Comparison of ENCODE assay signal across 26 cellular contexts in genomic region chr14:102666635-102667034, GRCh38.
A peak's percentile ranks its signal among the peaks of the same experiment; 100 is the strongest.
DNase-seq lines count a peak whose midpoint lies in the region; ATAC-seq, FAIRE-seq and TF ChIP-seq lines count a peak whose summit lies in the region.
"Had no signal": no experiment of that assay in that cellular context is flagged by ENCODE, and none has a peak within 500 bp of the region (broad histone marks: within the 10 kb centered on the region; RNA-seq: fewer than 3 reads in every experiment).

No MANE protein-coding gene starts in this region.

- no peak overlapping the region for H3K56ac ChIP-seq in IMR-90 (ENCODE audit: extremely low read depth, insufficient read depth, low read length)

- H4K8ac ChIP-seq in IMR-90 (ENCODE audit: low read depth in 2 of 2, low read length in 2 of 2): no peak overlapping the region

- dilution Hi-C loops in IMR-90 (cut with HindIII; ENCODE audit: low sequenced_read_pairs, unreplicated experiment): no loop called here

- no peak overlapping the region for H3K4me3 Mint-ChIP-seq in activated naive CD8-positive, alpha-beta T cell treated with anti-CD3 and anti-CD28 coated beads for 36 hours
- H3K4me3 Mint-ChIP-seq: CD4-positive, alpha-beta memory T cell had no signal

- no TSS peak for BruUV-seq in IMR-90 (replicated peaks; lab: Mats Ljungman, UMichigan)
- BruUV-seq in K562 (replicated peaks; lab: Mats Ljungman, UMichigan): no TSS peak

- H2BK5ac ChIP-seq in IMR-90 (ENCODE audit: low read depth, low read length, poor library complexity, severe bottlenecking): no peak overlapping the region

- H3K27ac Mint-ChIP-seq in activated naive CD8-positive, alpha-beta T cell treated with anti-CD3 and anti-CD28 coated beads for 36 hours: no peak overlapping the region
- H3K27ac Mint-ChIP-seq: CD4-positive, alpha-beta memory T cell had no signal

- H3K4me1 Mint-ChIP-seq in activated naive CD8-positive, alpha-beta T cell treated with anti-CD3 and anti-CD28 coated beads for 36 hours: peaks cover 16% of the 10 kb centered on the region

- H2BK120ac ChIP-seq in IMR-90 (ENCODE audit: low read depth, low read length): no peak overlapping the region

- peak; percentile 21; the same call in 1 of the 2 replicates for ATAC-seq in IMR-90 (ENCODE audit: low read depth)
- ATAC-seq in K562: no peak

- in situ Hi-C loops in IMR-90 (cut with MboI; ENCODE audit: low sequenced_read_pairs): no loop called here
- in situ Hi-C loops in K562 (cut with MboI): no loop called here

- H4K91ac ChIP-seq in IMR-90 (ENCODE audit: insufficient read depth, low read depth, low read length): no peak overlapping the region

- no peak overlapping the region for H3K4ac ChIP-seq in IMR-90 (ENCODE audit: low read depth, low read length)

- CTCF ChIA-PET in IMR-90 (lab: Yijun Ruan, JAX): no interaction called here
- CTCF ChIA-PET in K562 (lab: Yijun Ruan, JAX; ENCODE audit: low intra/inter-chr PET ratio): no interaction called here

- H3K9me3 ChIP-seq in IMR-90 (ENCODE audit: control insufficient read depth, insufficient read depth, low read length) (no peaks in the 10 kb centered on the region), K562 (replicated peaks; ENCODE audit: control insufficient read depth, insufficient read depth, low read depth, low read length) (no peaks in the 10 kb centered on the region), uterus (no peaks in the 10 kb centered on the region)
- H3K9me3 ChIP-seq: Caco-2, SJCRH30 had no signal

- 100% methylated on average over 1 of the region's 5 CpGs; no CpG with 5 or more reads in 1 of the 2 experiments for WGBS in IMR-90 (ENCODE audit: extremely low coverage in 2 of 2, insufficient read length in 1 of 2), 2 experiments
- 52% methylated on average over 5 of the region's 5 CpGs for WGBS in K562 (ENCODE audit: insufficient coverage, low coverage, missing lambda C conversion rate)

- DNase-seq in IMR-90 (no peak), K562 (ENCODE audit: extremely low read depth in 1 of 4, low spot score in 3 of 4) (no peak), iris pigment epithelial cell (ENCODE audit: low read depth) (peak; percentile 67), ureter (ENCODE audit: low spot score) (no peak), uterus (no peak)
- no peak for DNase-seq in activated naive CD8-positive, alpha-beta T cell treated with anti-CD3 and anti-CD28 coated beads for 36 hours
- no peak for DNase-seq in activated CD4-positive, alpha-beta T cell treated with anti-CD3 and anti-CD28 coated beads, Interleukin-2, amount 50 U/mL, for 4 hours
- DNase-seq: Caco-2; CD4-positive, alpha-beta memory T cell; DMS 273 treated with DMSO at 0.1 percent for 48 hours; DND-41; GOT3; KBM-7; MM.1S; NCI-H1048; NCI-H1436; NCI-H187 treated with DMSO at 0.1 percent for 48 hours; NCI-H2107; NCI-H446 treated with DMSO at 0.1 percent for 48 hours; NCI-H526 treated with DMSO at 0.1 percent for 48 hours; OCI-M1; SJCRH30 had no signal

- H4K5ac ChIP-seq in IMR-90 (ENCODE audit: low read depth, low read length): no peak overlapping the region

- no peaks in the 10 kb centered on the region for H3K36me3 ChIP-seq in IMR-90 (ENCODE audit: control insufficient read depth, insufficient read depth, low read length)
- H3K36me3 ChIP-seq in K562 (ENCODE audit: control insufficient read depth, insufficient read depth, low read length): peaks cover 18% of the 10 kb centered on the region; the same call in 2 of the 3 replicates
- no peaks in the 10 kb centered on the region for H3K36me3 ChIP-seq in uterus
- H3K36me3 ChIP-seq: SJCRH30 had no signal

- intact Hi-C loops in IMR-90 (cut with micrococcal nuclease) (no loop called here), K562 (cut with micrococcal nuclease) (no loop called here), uterus (cut with DNase I; ENCODE audit: low total_unique reads) (no loop called here)

- no peak for FAIRE-seq in K562 (lab: Jason Lieb, UNC)
- FAIRE-seq: G401.6, GM12892, RCC 7860 had no signal

- no peak overlapping the region for H2BK20ac ChIP-seq in IMR-90 (ENCODE audit: low read depth, low read length)

- no peak overlapping the region for H2AFZ ChIP-seq in IMR-90 (replicated peaks; ENCODE audit: low read length, poor library complexity)
- H2AFZ ChIP-seq in K562 (ENCODE audit: low read depth, low read length): no peak overlapping the region

- H3K27me3 Mint-ChIP-seq in activated naive CD8-positive, alpha-beta T cell treated with anti-CD3 and anti-CD28 coated beads for 36 hours: no peaks in the 10 kb centered on the region
- H3K27me3 Mint-ChIP-seq: CD4-positive, alpha-beta memory T cell had no signal

- no peak for TF ChIP-seq RAD21 in IMR-90 (IDR thresholded peaks at IDR 0.05; ENCODE audit: low read length)
- TF ChIP-seq RAD21 in K562 (CRISPR knock-in tag; conservative IDR thresholded peaks at IDR 0.05 in 1 of 2, IDR thresholded peaks at IDR 0.05 in 1 of 2): no peak

- no peak overlapping the region for H2BK15ac ChIP-seq in IMR-90 (ENCODE audit: low read depth, low read length)

- H3K79me1 ChIP-seq in IMR-90 (ENCODE audit: low read depth in 1 of 2, low read length in 2 of 2): peaks cover 33 to 74% of the 10 kb centered on the region in 2 experiments

- H3K27ac ChIP-seq in IMR-90 (ENCODE audit: insufficient read depth, low read length) (no peak overlapping the region), K562 (ENCODE audit: extremely low read depth, low read depth, low read length) (no peak overlapping the region), uterus (no peak overlapping the region)
- H3K27ac ChIP-seq: BLaER1 treated with 17β-estradiol and CSF1 and Interleukin-3, amounts not matched to agents 10 nM and 100 nM; SJCRH30 had no signal

- no peaks in the 10 kb centered on the region for H3K4me1 ChIP-seq in IMR-90 (ENCODE audit: control insufficient read depth, insufficient read depth, low read length)
- H3K4me1 ChIP-seq in K562 (replicated peaks in 1 of 2; ENCODE audit: control insufficient read depth in 2 of 2, insufficient read depth in 2 of 2, low read length in 2 of 2): peaks cover 3 to 30% of the 10 kb centered on the region in 2 experiments; a peak in 4 of 5 replicates
- no peaks in the 10 kb centered on the region for H3K4me1 ChIP-seq in uterus
- H3K4me1 ChIP-seq: Caco-2, SJCRH30 had no signal

- no peak overlapping the region for H2AK5ac ChIP-seq in IMR-90 (ENCODE audit: low read depth, low read length)

- no peaks in the 10 kb centered on the region for H3K9me3 Mint-ChIP-seq in activated naive CD8-positive, alpha-beta T cell treated with anti-CD3 and anti-CD28 coated beads for 36 hours
- H3K9me3 Mint-ChIP-seq: CD4-positive, alpha-beta memory T cell had no signal

- no peak overlapping the region for H3K4me2 ChIP-seq in IMR-90 (ENCODE audit: low read depth, low read length)
- H3K4me2 ChIP-seq in K562 (ENCODE audit: insufficient read depth, low read length): no peak overlapping the region

- no peak overlapping the region for H3K4me3 ChIP-seq in IMR-90 (ENCODE audit: insufficient read depth, low read depth, low read length)
- H3K4me3 ChIP-seq in K562: no peak overlapping the region
- no peak overlapping the region for H3K4me3 ChIP-seq in uterus
- H3K4me3 ChIP-seq: BLaER1 treated with 17β-estradiol and CSF1 and Interleukin-3, amounts not matched to agents 10 nM and 100 nM; SJCRH30 had no signal

- no peak for TF ChIP-seq POLR2A in IMR-90 (IDR thresholded peaks at IDR 0.05; ENCODE audit: low read depth, low read length)
- TF ChIP-seq POLR2A in K562 (conservative IDR thresholded peaks at IDR 0.05): no peak
- TF ChIP-seq POLR2A in uterus (IDR thresholded peaks at IDR 0.05): no peak

- 0 out of 2 replicates have a peak, but pooled peaks cover 2% of the 10 kb centered on the region for H3K9me1 ChIP-seq in IMR-90 (ENCODE audit: insufficient read depth, low read length)
- peaks cover 4% of the 10 kb centered on the region for H3K9me1 ChIP-seq in K562 (ENCODE audit: control insufficient read depth, insufficient read depth, low read length)

- POLR2A ChIA-PET in IMR-90 (lab: Charles Lee; ENCODE audit: unreplicated experiment) (no interaction called here), K562 (lab: Yijun Ruan, JAX) (no interaction called here)

- H3K27me3 ChIP-seq in IMR-90 (ENCODE audit: control insufficient read depth, insufficient read depth, low read length) (no peaks in the 10 kb centered on the region), K562 (ENCODE audit: control insufficient read depth in 2 of 2, insufficient read depth in 2 of 2, low read length in 2 of 2) (no peaks in the 10 kb centered on the region), uterus (no peaks in the 10 kb centered on the region)
- H3K27me3 ChIP-seq: BLaER1 treated with 17β-estradiol and CSF1 and Interleukin-3, amounts not matched to agents 10 nM and 100 nM; SJCRH30 had no signal

- TF ChIP-seq CTCF in IMR-90 (conservative IDR thresholded peaks at IDR 0.05; ENCODE audit: low read depth, low read length) (no peak), K562 (IDR thresholded peaks at IDR 0.05 in 2 of 3, conservative IDR thresholded peaks at IDR 0.05 in 1 of 3; ENCODE audit: insufficient read depth in 2 of 3, low read depth in 1 of 3, low read length in 3 of 3) (no peak), uterus (IDR thresholded peaks at IDR 0.05) (no peak)

- TF ChIP-seq EP300 in K562 (IDR thresholded peaks at IDR 0.05; ENCODE audit: low read length): no peak

- no peak overlapping the region; the same call in 1 of the 2 replicates for H3K14ac ChIP-seq in IMR-90 (replicated peaks; ENCODE audit: low read depth, low read length)

- peaks cover 7% of the 10 kb centered on the region for H3K36me3 Mint-ChIP-seq in activated naive CD8-positive, alpha-beta T cell treated with anti-CD3 and anti-CD28 coated beads for 36 hours

- H3K18ac ChIP-seq in IMR-90 (ENCODE audit: low read depth, low read length): no peak overlapping the region

- peaks cover 94% of the 10 kb centered on the region for H3K79me2 ChIP-seq in K562 (ENCODE audit: control insufficient read depth, insufficient read depth, low read length)

- H3K23ac ChIP-seq in IMR-90 (ENCODE audit: low read depth, low read length): no peak overlapping the region

- H3K9ac ChIP-seq in IMR-90 (ENCODE audit: low read depth, low read length): no peak overlapping the region
- no peak overlapping the region for H3K9ac ChIP-seq in K562 (ENCODE audit: insufficient read depth in 1 of 2, low read depth in 2 of 2, low read length in 2 of 2)
- H3K9ac ChIP-seq: BLaER1 treated with 17β-estradiol and CSF1 and Interleukin-3, amounts not matched to agents 10 nM and 100 nM had no signal

- peaks cover 38% of the 10 kb centered on the region for H4K20me1 ChIP-seq in IMR-90 (ENCODE audit: insufficient read depth, low read length)
- peaks cover 20% of the 10 kb centered on the region for H4K20me1 ChIP-seq in K562 (replicated peaks; ENCODE audit: control insufficient read depth, insufficient read depth, low read length)

- H2AK9ac ChIP-seq in IMR-90 (replicated peaks; ENCODE audit: low read depth, low read length, poor library complexity): no peak overlapping the region

TF ChIP-seq in K562, 482 proteins besides CTCF, POLR2A, EP300 and RAD21 (continues in another document):
- TF ChIP-seq MYNN (IDR thresholded peaks at IDR 0.05): peak; percentile 85; the same call in 1 of the 2 replicates
- no peak for TF ChIP-seq MYNN (CRISPR knock-in tag; IDR thresholded peaks at IDR 0.05)
